1 cellular context compared by ENCODE assay signal in the genomic region with DNA sequence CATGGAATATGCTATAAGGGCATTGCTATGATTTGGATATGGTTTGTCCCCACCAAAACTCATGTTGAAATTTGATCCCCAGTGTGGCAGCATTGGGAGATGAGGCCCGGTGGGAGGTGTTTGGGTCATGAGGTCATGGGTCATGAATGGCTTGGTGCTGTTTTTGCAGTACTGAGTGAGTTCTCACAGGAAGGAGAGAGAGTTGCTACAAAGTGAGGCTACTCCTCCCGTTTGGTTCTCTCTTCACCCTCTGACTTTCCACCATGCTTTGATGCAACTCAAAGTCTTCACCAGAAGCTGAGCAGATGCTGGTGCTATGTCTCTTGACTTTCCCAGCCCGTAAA.
TF ChIP-seq lines count a peak whose summit lies in the region.

No MANE protein-coding gene starts in this region.

TF ChIP-seq in H1, 55 proteins besides CTCF, POLR2A, EP300 and RAD21:
- TF ChIP-seq SRF (IDR thresholded peaks at IDR 0.05; ENCODE audit: low read depth, low read length): no peak
- no peak for TF ChIP-seq BACH1 (IDR thresholded peaks at IDR 0.05; ENCODE audit: low read length)
- TF ChIP-seq POU5F1 (IDR thresholded peaks at IDR 0.05; ENCODE audit: low read depth, low read length): no peak
- TF ChIP-seq JUN (IDR thresholded peaks at IDR 0.05; ENCODE audit: low read depth, low read length): no peak
- no peak for TF ChIP-seq MAFK (IDR thresholded peaks at IDR 0.05; ENCODE audit: low read depth, low read length)
- no peak for TF ChIP-seq MAX (IDR thresholded peaks at IDR 0.05)
- no peak for TF ChIP-seq TBP (IDR thresholded peaks at IDR 0.05; ENCODE audit: low read depth, low read length)
- TF ChIP-seq SP1 (IDR thresholded peaks at IDR 0.05; ENCODE audit: low read depth, low read length): no peak
- TF ChIP-seq BCL11A (IDR thresholded peaks at IDR 0.05; ENCODE audit: low read depth in 2 of 2, low read length in 2 of 2): no peak
- no peak for TF ChIP-seq ASH2L (IDR thresholded peaks at IDR 0.05; ENCODE audit: low read length)
- TF ChIP-seq ATF3 (IDR thresholded peaks at IDR 0.05; ENCODE audit: insufficient read depth, low read depth, low read length): no peak
- no peak for TF ChIP-seq CBX5 (IDR thresholded peaks at IDR 0.05; ENCODE audit: low read depth, low read length)
- no peak for TF ChIP-seq CHD2 (IDR thresholded peaks at IDR 0.05; ENCODE audit: low read length)
TF ChIP-seq in H1: peak in this region for 0.
